8 cellular contexts compared by ENCODE assay signal in genomic region chr18:42053188-42053781, GRCh38.
A peak's percentile ranks its signal among the peaks of the same experiment; 100 is the strongest.
DNase-seq lines count a peak whose midpoint lies in the region; ATAC-seq and TF ChIP-seq lines count a peak whose summit lies in the region.

No MANE protein-coding gene starts in this region.

- no peaks in the 10 kb centered on the region for H3K9me2 ChIP-seq in HCT116 (ENCODE audit: insufficient read depth)

- DNase-seq in HCT116 (ENCODE audit: low read depth, low spot score) (peak; percentile 15), NAMALWA (ENCODE audit: low spot score) (peak; percentile 75), T-helper 9 cell (peak; percentile 56), astrocyte of the spinal cord (ENCODE audit: low read depth, low spot score) (peak; percentile 57), iPS DF 6.9 (ENCODE audit: low read depth, low spot score) (peak; percentile 9), NCI-H774 (lab: John Stamatoyannopoulos, UW) (no peak)
- peak; percentile 71 for DNase-seq in stimulated activated CD4-positive, alpha-beta T cell treated with anti-CD3 and anti-CD28 coated beads, Interleukin-15, amount 100 ng/mL, for 24 hours

- POLR2A ChIA-PET in HCT116 (lab: Charles Lee) = no interaction called here

- intact Hi-C loops in HCT116 (cut with micrococcal nuclease) = loop anchor here (5.0 kb wide), 2 partner anchors 1219 to 1544 kb away; no protein-coding TSS in a partner anchor

- BruUV-seq in HCT116 (replicated peaks; lab: Mats Ljungman, UMichigan) = no TSS peak

- TF ChIP-seq POLR2A in HCT116 (IDR thresholded peaks at IDR 0.05; ENCODE audit: borderline replicate concordance, extremely low read depth, insufficient read depth, insufficient read length) = no peak

- H3K9me3 ChIP-seq in HCT116 (ENCODE audit: control insufficient read depth in 1 of 2, insufficient read depth in 1 of 2, low read depth in 1 of 2, low read length in 2 of 2) (no peaks in the 10 kb centered on the region), iPS DF 6.9 (ENCODE audit: control insufficient read depth, insufficient read depth, low read length) (no peaks in the 10 kb centered on the region)

- H3K27ac ChIP-seq in HCT116 (ENCODE audit: low read depth, low read length) = no peak overlapping the region
- H3K27ac ChIP-seq in iPS DF 6.9 (ENCODE audit: low read length) = no peak overlapping the region

- H4K20me1 ChIP-seq in HCT116 (ENCODE audit: insufficient read depth) = no peaks in the 10 kb centered on the region

- H3K27me3 ChIP-seq in HCT116 (ENCODE audit: insufficient read depth, low read length) (no peaks in the 10 kb centered on the region), iPS DF 6.9 (ENCODE audit: control insufficient read depth, insufficient read depth, low read length) (no peaks in the 10 kb centered on the region)

- ATAC-seq in HCT116 = peak; percentile 84

- TF ChIP-seq RAD21 in HCT116 (IDR thresholded peaks at IDR 0.05; ENCODE audit: low read depth) = peak; percentile 43

- H3K4me1 ChIP-seq in HCT116 (ENCODE audit: control insufficient read depth in 1 of 2, insufficient read depth in 2 of 2, low read length in 2 of 2) (no peaks in the 10 kb centered on the region), iPS DF 6.9 (ENCODE audit: control insufficient read depth, insufficient read depth, low read length) (no peaks in the 10 kb centered on the region)

- RAD21 ChIA-PET in HCT116 (lab: Charles Lee; ENCODE audit: low non-redundant PET in 1 of 2, low total read pairs in 2 of 2, uncharacterized antibody in 2 of 2, unreplicated experiment in 2 of 2) = no interaction called here

- CTCF ChIA-PET in HCT116 (lab: Charles Lee) = interaction anchor here (0.7 to 2.1 kb wide), 19 partner anchors 9 to 1535 kb away, joined by 3 to 18 read pairs (median 4); no protein-coding TSS in a partner anchor

- no peak overlapping the region for H3K9ac ChIP-seq in HCT116 (ENCODE audit: low read length)

- no CpG with 5 or more reads among the region's 5 CpGs for WGBS in iPS DF 6.9 (ENCODE audit: insufficient coverage, insufficient read length)

- H3K79me2 ChIP-seq in HCT116 (ENCODE audit: insufficient read depth, low read length) = no peaks in the 10 kb centered on the region

- TF ChIP-seq CTCF in GM12873 (IDR thresholded peaks at IDR 0.05; ENCODE audit: insufficient read depth, low read depth, low read length, missing control alignments) (peak; percentile 74), HCT116 (IDR thresholded peaks at IDR 0.05 in 2 of 3, conservative IDR thresholded peaks at IDR 0.05 in 1 of 3; ENCODE audit: borderline replicate concordance in 1 of 3, insufficient read depth in 1 of 3, low read depth in 2 of 3, low read length in 2 of 3) (peak; percentile 29 to 93 (median 76); a peak in 5 of 6 replicates), astrocyte of the spinal cord (IDR thresholded peaks at IDR 0.05; ENCODE audit: low read depth, low read length) (peak; percentile 76)

- in situ Hi-C loops in astrocyte of the spinal cord (cut with HindIII; ENCODE audit: low sequenced_read_pairs) = no loop called here

- H3K4me3 ChIP-seq in HCT116 (replicated peaks in 1 of 2; ENCODE audit: low read depth in 1 of 2, low read length in 2 of 2) = no peak overlapping the region
- no peak overlapping the region for H3K4me3 ChIP-seq in astrocyte of the spinal cord (ENCODE audit: low read depth, low read length)
- no peak overlapping the region for H3K4me3 ChIP-seq in iPS DF 6.9 (ENCODE audit: low read length)

- H2AFZ ChIP-seq in HCT116 (ENCODE audit: low read depth, low read length, poor library complexity, severe bottlenecking) = no peak overlapping the region

- H3K36me3 ChIP-seq in HCT116 (ENCODE audit: control insufficient read depth in 1 of 2, insufficient read depth in 2 of 2, low read length in 2 of 2) (no peaks in the 10 kb centered on the region), iPS DF 6.9 (ENCODE audit: control insufficient read depth, insufficient read depth, low read length) (no peaks in the 10 kb centered on the region)

- H3K4me2 ChIP-seq in HCT116 (ENCODE audit: low read length) = no peak overlapping the region

TF ChIP-seq in HCT116, 20 proteins besides CTCF, POLR2A, EP300 and RAD21:
- TF ChIP-seq MAX (IDR thresholded peaks at IDR 0.05) (no peak), EZH2 (IDR thresholded peaks at IDR 0.05) (no peak), SP1 (IDR thresholded peaks at IDR 0.05; ENCODE audit: low read depth) (no peak), SRF (IDR thresholded peaks at IDR 0.05; ENCODE audit: low read depth) (no peak), FOSL1 (IDR thresholded peaks at IDR 0.05; ENCODE audit: low read depth) (no peak), ATF3 (IDR thresholded peaks at IDR 0.05) (no peak), ZNF274 (IDR thresholded peaks at IDR 0.05; ENCODE audit: low read depth, low read length) (no peak), POLR2AphosphoS5 (IDR thresholded peaks at IDR 0.05; ENCODE audit: low read depth, low read length) (no peak), ZFX (IDR thresholded peaks at IDR 0.05) (no peak), YY1 (IDR thresholded peaks at IDR 0.05; ENCODE audit: extremely low read depth, insufficient replicate concordance, low read depth, low read length) (no peak), EGR1 (IDR thresholded peaks at IDR 0.05; ENCODE audit: low read depth) (no peak), TCF7L2 (IDR thresholded peaks at IDR 0.05; ENCODE audit: borderline replicate concordance, extremely low read depth, insufficient read depth, insufficient read length) (no peak), SIN3A (IDR thresholded peaks at IDR 0.05; ENCODE audit: low read depth) (no peak), EZH2phosphoT487 (IDR thresholded peaks at IDR 0.05; ENCODE audit: borderline replicate concordance) (no peak), CEBPB (IDR thresholded peaks at IDR 0.05; ENCODE audit: low read depth) (no peak), JUND (IDR thresholded peaks at IDR 0.05) (no peak), ELF1 (IDR thresholded peaks at IDR 0.05; ENCODE audit: borderline replicate concordance, low read depth) (no peak), CBX3 (IDR thresholded peaks at IDR 0.05; ENCODE audit: low read depth) (no peak)
- TF ChIP-seq, protein P1, sequence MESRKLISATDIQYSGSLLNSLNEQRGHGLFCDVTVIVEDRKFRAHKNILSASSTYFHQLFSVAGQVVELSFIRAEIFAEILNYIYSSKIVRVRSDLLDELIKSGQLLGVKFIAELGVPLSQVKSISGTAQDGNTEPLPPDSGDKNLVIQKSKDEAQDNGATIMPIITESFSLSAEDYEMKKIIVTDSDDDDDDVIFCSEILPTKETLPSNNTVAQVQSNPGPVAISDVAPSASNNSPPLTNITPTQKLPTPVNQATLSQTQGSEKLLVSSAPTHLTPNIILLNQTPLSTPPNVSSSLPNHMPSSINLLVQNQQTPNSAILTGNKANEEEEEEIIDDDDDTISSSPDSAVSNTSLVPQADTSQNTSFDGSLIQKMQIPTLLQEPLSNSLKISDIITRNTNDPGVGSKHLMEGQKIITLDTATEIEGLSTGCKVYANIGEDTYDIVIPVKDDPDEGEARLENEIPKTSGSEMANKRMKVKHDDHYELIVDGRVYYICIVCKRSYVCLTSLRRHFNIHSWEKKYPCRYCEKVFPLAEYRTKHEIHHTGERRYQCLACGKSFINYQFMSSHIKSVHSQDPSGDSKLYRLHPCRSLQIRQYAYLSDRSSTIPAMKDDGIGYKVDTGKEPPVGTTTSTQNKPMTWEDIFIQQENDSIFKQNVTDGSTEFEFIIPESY (IDR thresholded peaks at IDR 0.05; ENCODE audit: extremely low read depth, insufficient replicate concordance, low read length) = no peak
- TF ChIP-seq, protein P2, sequence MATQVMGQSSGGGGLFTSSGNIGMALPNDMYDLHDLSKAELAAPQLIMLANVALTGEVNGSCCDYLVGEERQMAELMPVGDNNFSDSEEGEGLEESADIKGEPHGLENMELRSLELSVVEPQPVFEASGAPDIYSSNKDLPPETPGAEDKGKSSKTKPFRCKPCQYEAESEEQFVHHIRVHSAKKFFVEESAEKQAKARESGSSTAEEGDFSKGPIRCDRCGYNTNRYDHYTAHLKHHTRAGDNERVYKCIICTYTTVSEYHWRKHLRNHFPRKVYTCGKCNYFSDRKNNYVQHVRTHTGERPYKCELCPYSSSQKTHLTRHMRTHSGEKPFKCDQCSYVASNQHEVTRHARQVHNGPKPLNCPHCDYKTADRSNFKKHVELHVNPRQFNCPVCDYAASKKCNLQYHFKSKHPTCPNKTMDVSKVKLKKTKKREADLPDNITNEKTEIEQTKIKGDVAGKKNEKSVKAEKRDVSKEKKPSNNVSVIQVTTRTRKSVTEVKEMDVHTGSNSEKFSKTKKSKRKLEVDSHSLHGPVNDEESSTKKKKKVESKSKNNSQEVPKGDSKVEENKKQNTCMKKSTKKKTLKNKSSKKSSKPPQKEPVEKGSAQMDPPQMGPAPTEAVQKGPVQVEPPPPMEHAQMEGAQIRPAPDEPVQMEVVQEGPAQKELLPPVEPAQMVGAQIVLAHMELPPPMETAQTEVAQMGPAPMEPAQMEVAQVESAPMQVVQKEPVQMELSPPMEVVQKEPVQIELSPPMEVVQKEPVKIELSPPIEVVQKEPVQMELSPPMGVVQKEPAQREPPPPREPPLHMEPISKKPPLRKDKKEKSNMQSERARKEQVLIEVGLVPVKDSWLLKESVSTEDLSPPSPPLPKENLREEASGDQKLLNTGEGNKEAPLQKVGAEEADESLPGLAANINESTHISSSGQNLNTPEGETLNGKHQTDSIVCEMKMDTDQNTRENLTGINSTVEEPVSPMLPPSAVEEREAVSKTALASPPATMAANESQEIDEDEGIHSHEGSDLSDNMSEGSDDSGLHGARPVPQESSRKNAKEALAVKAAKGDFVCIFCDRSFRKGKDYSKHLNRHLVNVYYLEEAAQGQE (IDR thresholded peaks at IDR 0.05; ENCODE audit: low read depth) = no peak
